ENCODE assay signal across 1 cellular context in the genomic region with DNA sequence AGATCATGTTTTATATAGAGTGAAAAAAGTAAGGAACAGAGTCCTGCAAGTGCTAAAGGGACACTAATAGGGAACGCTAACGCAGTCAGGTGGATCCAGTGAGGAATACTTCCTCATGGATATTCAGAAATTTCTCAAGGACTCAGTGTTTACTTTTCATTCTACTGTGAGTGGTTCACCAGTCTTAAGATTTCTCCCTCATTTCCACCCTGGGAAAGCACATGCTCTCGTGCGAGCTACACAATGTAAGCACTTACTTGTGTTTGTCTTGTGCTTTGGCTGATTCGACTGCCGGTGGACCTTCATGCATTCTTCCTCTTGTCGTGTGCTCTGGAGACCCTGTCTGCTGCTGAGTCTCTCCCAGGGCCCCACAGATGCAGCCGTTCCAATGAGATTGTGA.
TF ChIP-seq lines count a peak whose summit lies in the region.

No MANE protein-coding gene starts in this region.

TF ChIP-seq in IMR-90, 13 proteins besides CTCF, POLR2A, EP300 and RAD21:
- TF ChIP-seq MAFK (IDR thresholded peaks at IDR 0.05; ENCODE audit: low read depth, low read length) (no peak), RFX5 (IDR thresholded peaks at IDR 0.05; ENCODE audit: low read depth, low read length) (no peak)
